ENCODE assay signal across 26 cellular contexts in genomic region chr10:30083934-30084333, GRCh38.
"Had no signal": no experiment of that assay in that cellular context is flagged by ENCODE, and none has a peak within 500 bp of the region (broad histone marks: within the 10 kb centered on the region; RNA-seq: fewer than 3 reads in every experiment).

No MANE protein-coding gene starts in this region.

- DNase-seq: occipital lobe; ovary; posterior cingulate gyrus; psoas muscle; right cardiac atrium; right lobe of liver; sigmoid colon; small intestine; stimulated activated CD4-positive, alpha-beta T cell treated with anti-CD3 and anti-CD28 coated beads, Interleukin-15, amount 100 ng/mL, for 24 hours; stimulated activated CD4-positive, alpha-beta T cell treated with anti-CD3 and anti-CD28 coated beads, Interleukin-2, amount 100 ng/mL, for 24 hours; stimulated activated CD4-positive, alpha-beta T cell treated with anti-CD3 and anti-CD28 coated beads, Interleukin-2, amount 100 ng/mL, for 48 hours; stimulated activated CD4-positive, alpha-beta T cell treated with anti-CD3 and anti-CD28 coated beads, Interleukin-4, amount 100 ng/mL, for 24 hours; stimulated activated naive B cell treated with anti-CD40 and anti-IgM and Interleukin-4, amounts not matched to agents 10 μg/mL and 1 μg/mL and 100 μg/mL, for 72 hours; stimulated activated naive CD4-positive, alpha-beta T cell treated with Interleukin-2 at 50 U/mL for 16 hours; stomach; thyroid gland; upper lobe of left lung had no signal

- H3K4me3 Mint-ChIP-seq: nephron; neural progenitor cell; stimulated activated effector memory CD8-positive, alpha-beta T cell treated with anti-CD3 and anti-CD28 coated beads, Interleukin-12 subunit alpha, Interleukin-12 subunit beta, amount 100 ng/mL, for 72 hours; stimulated activated naive B cell treated with anti-CD40 and anti-IgM and Interleukin-4, amounts not matched to agents 10 μg/mL and 1 μg/mL and 100 μg/mL, for 72 hours; stimulated activated naive CD8-positive, alpha-beta T cell treated with anti-CD3 and anti-CD28 coated beads, Interleukin-15, Interleukin-2, amounts not matched to agents 100 ng/mL and 50 ng/mL, for 24 hours had no signal

- H3K4me3 ChIP-seq: neural progenitor cell, ovary, psoas muscle, right lobe of liver, sigmoid colon, stomach, thoracic aorta, thyroid gland, tibial nerve, upper lobe of left lung, vagina had no signal

- H3K36me3 Mint-ChIP-seq: neural progenitor cell; stimulated activated effector memory CD8-positive, alpha-beta T cell treated with anti-CD3 and anti-CD28 coated beads, Interleukin-12 subunit alpha, Interleukin-12 subunit beta, amount 100 ng/mL, for 72 hours; stimulated activated naive B cell treated with anti-CD40 and anti-IgM and Interleukin-4, amounts not matched to agents 10 μg/mL and 1 μg/mL and 100 μg/mL, for 72 hours had no signal

- H3K9me3 ChIP-seq: ovary, psoas muscle, right lobe of liver, sigmoid colon, stomach, thoracic aorta, thyroid gland, tibial nerve, upper lobe of left lung, vagina had no signal

- ATAC-seq: psoas muscle; right cardiac atrium; right lobe of liver; stimulated activated effector memory CD8-positive, alpha-beta T cell treated with anti-CD3 and anti-CD28 coated beads, Interleukin-12 subunit alpha, Interleukin-12 subunit beta, amount 100 ng/mL, for 72 hours; stimulated activated naive B cell treated with anti-CD40 and anti-IgM and Interleukin-4, amounts not matched to agents 10 μg/mL and 1 μg/mL and 100 μg/mL, for 72 hours had no signal

- H3K4me1 Mint-ChIP-seq: stimulated activated effector memory CD8-positive, alpha-beta T cell treated with anti-CD3 and anti-CD28 coated beads, Interleukin-12 subunit alpha, Interleukin-12 subunit beta, amount 100 ng/mL, for 72 hours; stimulated activated naive B cell treated with anti-CD40 and anti-IgM and Interleukin-4, amounts not matched to agents 10 μg/mL and 1 μg/mL and 100 μg/mL, for 72 hours had no signal

- H3K9me3 Mint-ChIP-seq: nephron; neural progenitor cell; stimulated activated effector memory CD8-positive, alpha-beta T cell treated with anti-CD3 and anti-CD28 coated beads, Interleukin-12 subunit alpha, Interleukin-12 subunit beta, amount 100 ng/mL, for 72 hours; stimulated activated naive B cell treated with anti-CD40 and anti-IgM and Interleukin-4, amounts not matched to agents 10 μg/mL and 1 μg/mL and 100 μg/mL, for 72 hours; stimulated activated naive CD8-positive, alpha-beta T cell treated with anti-CD3 and anti-CD28 coated beads, Interleukin-15, Interleukin-2, amounts not matched to agents 100 ng/mL and 50 ng/mL, for 24 hours had no signal

- H3K27ac Mint-ChIP-seq: nephron; neural progenitor cell; progenitor cell of endocrine pancreas; stimulated activated effector memory CD8-positive, alpha-beta T cell treated with anti-CD3 and anti-CD28 coated beads, Interleukin-12 subunit alpha, Interleukin-12 subunit beta, amount 100 ng/mL, for 72 hours; stimulated activated naive B cell treated with anti-CD40 and anti-IgM and Interleukin-4, amounts not matched to agents 10 μg/mL and 1 μg/mL and 100 μg/mL, for 72 hours; stimulated activated naive CD8-positive, alpha-beta T cell treated with anti-CD3 and anti-CD28 coated beads, Interleukin-15, Interleukin-2, amounts not matched to agents 100 ng/mL and 50 ng/mL, for 24 hours had no signal

- H3K27ac ChIP-seq: neural progenitor cell, ovary, parathyroid adenoma, psoas muscle, right lobe of liver, sigmoid colon, stomach, thoracic aorta, thyroid gland, tibial nerve, upper lobe of left lung, vagina had no signal

- H3K27me3 Mint-ChIP-seq: progenitor cell of endocrine pancreas had no signal

- H3K36me3 ChIP-seq: neural progenitor cell, ovary, right lobe of liver, sigmoid colon, stomach, thoracic aorta, thyroid gland, tibial nerve, upper lobe of left lung, vagina had no signal

- H3K4me1 ChIP-seq: psoas muscle, stomach, thyroid gland, upper lobe of left lung, vagina had no signal
